17 cellular contexts compared by ENCODE assay signal in the genomic region with DNA sequence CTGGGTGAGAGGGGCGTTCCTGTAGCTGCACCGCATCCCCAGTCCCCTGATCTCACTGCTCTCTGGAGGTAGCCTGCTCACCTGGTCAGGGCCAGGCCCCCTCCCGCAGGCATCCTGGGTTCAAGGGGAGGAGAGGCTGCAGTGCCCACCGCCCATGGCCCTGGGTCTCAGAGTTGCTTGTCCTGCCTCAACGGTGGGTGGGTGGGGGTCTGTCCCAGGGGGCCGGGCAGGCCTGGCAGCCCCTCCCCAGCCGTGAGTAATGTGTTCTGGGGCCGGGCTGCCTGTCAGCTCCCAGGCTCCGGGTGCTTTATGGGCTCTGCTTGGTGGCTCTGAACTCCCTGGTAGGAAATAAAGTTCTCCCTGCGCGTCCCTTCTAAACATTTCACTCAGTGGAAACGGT.
A peak's percentile ranks its signal among the peaks of the same experiment; 100 is the strongest.
DNase-seq lines count a peak whose midpoint lies in the region; ATAC-seq and TF ChIP-seq lines count a peak whose summit lies in the region.
"Had no signal": no experiment of that assay in that cellular context is flagged by ENCODE, and none has a peak within 500 bp of the region (broad histone marks: within the 10 kb centered on the region; RNA-seq: fewer than 3 reads in every experiment).

No MANE protein-coding gene starts in this region.

- no peak overlapping the region for H3K14ac ChIP-seq in neuronal stem cell (ENCODE audit: low read length)

- no peak for ATAC-seq in sciatic nerve
- ATAC-seq: Panc1 had no signal

- H3K18ac ChIP-seq in neuronal stem cell (ENCODE audit: low read length), result peak overlapping the region; percentile 35

- H3K27me3 ChIP-seq in H7 (ENCODE audit: control insufficient read depth, insufficient read depth, low read length) (no peaks in the 10 kb centered on the region), esophagus muscularis mucosa (no peaks in the 10 kb centered on the region), neuronal stem cell (ENCODE audit: control insufficient read depth in 3 of 3, insufficient read depth in 3 of 3, low read depth in 1 of 3, low read length in 3 of 3) (no peaks in the 10 kb centered on the region), transverse colon (no peaks in the 10 kb centered on the region)

- no peak overlapping the region for H2AFZ ChIP-seq in neuronal stem cell (ENCODE audit: low read length)

- H3K36me3 ChIP-seq in H7 (replicated peaks; ENCODE audit: control insufficient read depth, insufficient read depth, low read length) (no peaks in the 10 kb centered on the region), esophagus muscularis mucosa (peaks cover 0 to 9% (median 8%) of the 10 kb centered on the region in 4 donors), neuronal stem cell (replicated peaks in 1 of 2; ENCODE audit: control insufficient read depth in 2 of 2, insufficient read depth in 2 of 2, low read length in 2 of 2) (no peaks in the 10 kb centered on the region), transverse colon (peaks cover 0 to 4% (median 0%) of the 10 kb centered on the region in 4 donors)

- H2AK5ac ChIP-seq in neuronal stem cell (ENCODE audit: low read depth, low read length), result peak overlapping the region; percentile 95

- H3K9me3 ChIP-seq in esophagus muscularis mucosa (no peaks in the 10 kb centered on the region), neuronal stem cell (replicated peaks in 1 of 2; ENCODE audit: control insufficient read depth in 2 of 2, insufficient read depth in 1 of 2, low read depth in 1 of 2, low read length in 2 of 2) (no peaks in the 10 kb centered on the region), transverse colon (no peaks in the 10 kb centered on the region)

- H3K79me1 ChIP-seq in neuronal stem cell (ENCODE audit: low read depth, low read length), result peaks cover 7% of the 10 kb centered on the region

- H4K8ac ChIP-seq in neuronal stem cell (ENCODE audit: low read depth, low read length), result no peak overlapping the region

- no peak overlapping the region for H2BK120ac ChIP-seq in neuronal stem cell (ENCODE audit: low read depth, low read length)

- H3K4me1 ChIP-seq in esophagus muscularis mucosa (peaks cover 74 to 100% (median 100%) of the 10 kb centered on the region in 4 donors), neuronal stem cell (ENCODE audit: control insufficient read depth in 2 of 2, insufficient read depth in 1 of 2, low read depth in 1 of 2, low read length in 2 of 2) (peaks cover 29 to 66% of the 10 kb centered on the region in 2 donors), transverse colon (peaks cover 24 to 77% (median 52%) of the 10 kb centered on the region in 4 donors)

- no peak overlapping the region for H2BK5ac ChIP-seq in neuronal stem cell (ENCODE audit: low read length)

- H2BK15ac ChIP-seq in neuronal stem cell (ENCODE audit: low read length), result peak overlapping the region; percentile 33

- in situ Hi-C loops in transverse colon (cut with MboI; ENCODE audit: low pct_ligation_motif_present in 1 of 4, low pct_unique_long_range_greater_than_20kb in 1 of 4, low sequenced_read_pairs in 3 of 4), result no loop called here

- TF ChIP-seq CTCF in esophagus muscularis mucosa (IDR thresholded peaks at IDR 0.05) (no peak), transverse colon (IDR thresholded peaks at IDR 0.05) (no peak)

- H3K4me3 ChIP-seq in H7 (ENCODE audit: insufficient read depth, low read depth, low read length), result no peak overlapping the region
- no peak overlapping the region for H3K4me3 ChIP-seq in esophagus muscularis mucosa
- no peak overlapping the region for H3K4me3 ChIP-seq in neuronal stem cell (ENCODE audit: low read length in 2 of 2)
- H3K4me3 ChIP-seq in transverse colon, result no peak overlapping the region

- H3K27ac ChIP-seq in esophagus muscularis mucosa (replicated peaks in 1 of 4), result peak overlapping the region; percentile 86 to 96 (median 91)
- H3K27ac ChIP-seq in neuronal stem cell (replicated peaks; ENCODE audit: low read length), result no peak overlapping the region
- peak overlapping the region; percentile 83 to 95 (median 94) for H3K27ac ChIP-seq in transverse colon

- TF ChIP-seq EP300 in esophagus muscularis mucosa (IDR thresholded peaks at IDR 0.05) (no peak), transverse colon (IDR thresholded peaks at IDR 0.05; ENCODE audit: low read depth) (no peak)

- WGBS in esophagus muscularis mucosa, result 100% methylated on average over 3 of the region's 12 CpGs
- no CpG with 5 or more reads among the region's 12 CpGs for WGBS in neuronal stem cell (ENCODE audit: extremely low coverage in 2 of 2, insufficient read length in 2 of 2, insufficient replicate concordance in 1 of 2), 2 donors
- 81% methylated on average over 12 of the region's 12 CpGs; no CpG with 5 or more reads in 1 of the 2 donors for WGBS in transverse colon (ENCODE audit: low coverage in 1 of 2), 2 donors

- H2BK12ac ChIP-seq in neuronal stem cell (ENCODE audit: low read length), result peak overlapping the region; percentile 30

- no peak overlapping the region for H3K4ac ChIP-seq in neuronal stem cell (ENCODE audit: low read length)

- H4K91ac ChIP-seq in neuronal stem cell (ENCODE audit: low read depth, low read length, poor library complexity), result no peak overlapping the region

- DNase-seq in H7, result peak; percentile 83
- DNase-seq in esophagus muscularis mucosa (ENCODE audit: extremely low spot score), result no peak
- no peak for DNase-seq in neuronal stem cell (ENCODE audit: low spot score)
- no peak for DNase-seq in transverse colon
- no peak for DNase-seq in GOT3 (lab: John Stamatoyannopoulos, UW)
- DNase-seq in T-helper 1 cell, result no peak
- DNase-seq in sciatic nerve (ENCODE audit: low spot score), result no peak
- DNase-seq: ACHN, AML-193, COR-L47, DMS153, NCI-H1092, NCI-H146, NCI-H2081, NCI-H510A treated with DMSO at 0.1 percent for 48 hours, Right ventricle myocardium superior had no signal

- no peak for TF ChIP-seq POLR2A in esophagus muscularis mucosa (IDR thresholded peaks at IDR 0.05; ENCODE audit: low read depth)
- no peak for TF ChIP-seq POLR2A in transverse colon (IDR thresholded peaks at IDR 0.05)

- no peak overlapping the region for H3K23ac ChIP-seq in neuronal stem cell (ENCODE audit: low read depth, low read length, poor library complexity)

- intact Hi-C loops in esophagus muscularis mucosa (cut with DNase I) (no loop called here), transverse colon (cut with DNase I; ENCODE audit: low total_unique reads) (no loop called here), sciatic nerve (cut with DNase I) (no loop called here)

- no peak overlapping the region for H3K9ac ChIP-seq in neuronal stem cell (ENCODE audit: low read depth, low read length, poor library complexity)

- no peak overlapping the region for H3K4me2 ChIP-seq in neuronal stem cell (ENCODE audit: insufficient read depth, low read length, poor library complexity, severe bottlenecking)
